30 cellular contexts compared by ENCODE assay signal in the genomic region with DNA sequence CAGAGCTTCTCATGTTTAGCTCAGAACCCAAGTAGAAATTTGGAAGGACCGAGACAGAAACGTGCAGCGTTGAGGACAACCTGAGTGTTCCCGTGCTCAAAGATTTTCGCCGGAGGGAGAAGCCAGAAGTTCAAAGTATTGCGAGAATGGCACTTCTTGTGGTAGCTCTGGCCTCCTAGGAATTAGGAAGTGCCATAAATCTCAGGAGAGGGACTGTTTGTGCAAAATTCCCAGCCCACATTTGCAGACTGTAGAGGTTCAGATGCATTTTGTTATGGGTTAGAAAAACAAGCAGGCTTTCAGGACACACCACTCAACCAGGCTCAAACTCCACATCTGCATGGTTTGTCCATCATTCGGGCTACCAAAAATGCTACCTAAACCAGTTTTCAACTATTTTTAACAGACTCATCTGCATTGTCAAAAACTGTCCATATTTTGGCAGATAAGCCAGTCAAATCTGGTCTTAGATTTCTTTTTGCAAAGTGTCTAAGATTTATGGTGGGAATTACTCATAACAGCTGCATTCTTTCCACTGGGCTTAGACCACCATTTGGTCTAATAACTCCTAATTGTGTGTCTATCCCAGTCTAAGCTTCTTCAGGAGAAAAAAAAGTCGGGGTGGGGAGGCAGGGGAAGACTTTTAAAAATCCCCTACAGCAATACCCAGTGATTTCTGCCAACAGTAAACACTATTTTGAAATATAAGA.
A peak's percentile ranks its signal among the peaks of the same experiment; 100 is the strongest.
DNase-seq lines count a peak whose midpoint lies in the region; ATAC-seq, FAIRE-seq and TF ChIP-seq lines count a peak whose summit lies in the region.
"Had no signal": no experiment of that assay in that cellular context is flagged by ENCODE, and none has a peak within 500 bp of the region (broad histone marks: within the 10 kb centered on the region; RNA-seq: fewer than 3 reads in every experiment).

No MANE protein-coding gene starts in this region.

- peak overlapping the region in 1 of 2 experiments; percentile 21 for H3K18ac ChIP-seq in mesenchymal stem cell (ENCODE audit: low read depth in 1 of 2, low read length in 2 of 2)

- H4K91ac ChIP-seq in mesenchymal stem cell (ENCODE audit: low read length), result no peak overlapping the region

- H3K14ac ChIP-seq in mesenchymal stem cell (ENCODE audit: low read length in 2 of 2), result no peak overlapping the region

- H3K27ac ChIP-seq in astrocyte (ENCODE audit: low read depth, low read length), result no peak overlapping the region
- no peak overlapping the region for H3K27ac ChIP-seq in mesenchymal stem cell (ENCODE audit: low read length, poor library complexity, severe bottlenecking)
- peak overlapping the region; percentile 43 for H3K27ac ChIP-seq in smooth muscle cell (ENCODE audit: low read depth)
- H3K27ac ChIP-seq: C4-2B, gastrocnemius medialis, upper lobe of right lung had no signal

- H3K9me3 ChIP-seq in astrocyte (ENCODE audit: insufficient read depth, low read depth, low read length) (no peaks in the 10 kb centered on the region), mesenchymal stem cell (ENCODE audit: control insufficient read depth, low read length) (no peaks in the 10 kb centered on the region), smooth muscle cell (replicated peaks; ENCODE audit: low read depth) (no peaks in the 10 kb centered on the region)
- H3K9me3 ChIP-seq: gastrocnemius medialis, left lung, upper lobe of right lung had no signal

- H2AFZ ChIP-seq in astrocyte (ENCODE audit: low read depth, low read length), result no peak overlapping the region
- H2AFZ ChIP-seq in mesenchymal stem cell (ENCODE audit: low read depth, low read length), result no peak overlapping the region
- peak overlapping the region; percentile 50 for H2AFZ ChIP-seq in smooth muscle cell (ENCODE audit: low read depth)

- no peak for TF ChIP-seq CTCF in astrocyte (IDR thresholded peaks at IDR 0.05; ENCODE audit: insufficient read depth, low read depth, low read length)
- no peak for TF ChIP-seq CTCF in smooth muscle cell (IDR thresholded peaks at IDR 0.05; ENCODE audit: borderline replicate concordance, insufficient read depth, poor library complexity, severe bottlenecking)

- no peak overlapping the region for H2AK5ac ChIP-seq in mesenchymal stem cell (ENCODE audit: low read length, severe bottlenecking)

- H3K4me1 ChIP-seq in astrocyte (ENCODE audit: insufficient read depth, low read length), result no peaks in the 10 kb centered on the region
- H3K4me1 ChIP-seq in mesenchymal stem cell (ENCODE audit: control insufficient read depth, insufficient read depth, low read depth, low read length), result no peaks in the 10 kb centered on the region
- H3K4me1 ChIP-seq in smooth muscle cell (ENCODE audit: low read depth), result peaks cover 7% of the 10 kb centered on the region
- H3K4me1 ChIP-seq: upper lobe of right lung had no signal

- H3K79me2 ChIP-seq in astrocyte (ENCODE audit: insufficient read depth, low read length) (no peaks in the 10 kb centered on the region), smooth muscle cell (ENCODE audit: low read depth) (no peaks in the 10 kb centered on the region)

- no peaks in the 10 kb centered on the region for H3K36me3 ChIP-seq in astrocyte (ENCODE audit: insufficient read depth, low read length)
- H3K36me3 ChIP-seq in mesenchymal stem cell (ENCODE audit: control insufficient read depth in 1 of 2, insufficient read depth in 2 of 2, low read depth in 1 of 2, low read length in 2 of 2), result no peaks in the 10 kb centered on the region
- H3K36me3 ChIP-seq in smooth muscle cell (ENCODE audit: low read depth), result no peaks in the 10 kb centered on the region
- H3K36me3 ChIP-seq: gastrocnemius medialis, left lung, upper lobe of right lung had no signal

- no peaks in the 10 kb centered on the region for H4K20me1 ChIP-seq in astrocyte (ENCODE audit: insufficient read depth, low read length)
- H4K20me1 ChIP-seq in smooth muscle cell (ENCODE audit: low read depth), result no peaks in the 10 kb centered on the region

- H3K9me3 Mint-ChIP-seq in astrocyte (ENCODE audit: unreplicated experiment), result no peaks in the 10 kb centered on the region
- no peaks in the 10 kb centered on the region for H3K9me3 Mint-ChIP-seq in natural killer cell treated with Interleukin-12 subunit alpha and Interleukin-12 subunit beta and Interleukin-15 and Interleukin-18, amount 100 ng/mL, for 72 hours
- H3K9me3 Mint-ChIP-seq: activated B cell treated with CpG ODN at 0.5 μM for 24 hours, brain, immature natural killer cell, T-cell had no signal

- H3K27me3 ChIP-seq in astrocyte (ENCODE audit: insufficient read depth, low read length) (no peaks in the 10 kb centered on the region), mesenchymal stem cell (ENCODE audit: control insufficient read depth in 1 of 2, insufficient read depth in 1 of 2, low read length in 2 of 2) (no peaks in the 10 kb centered on the region), smooth muscle cell (ENCODE audit: low read depth) (no peaks in the 10 kb centered on the region)
- H3K27me3 ChIP-seq: gastrocnemius medialis, left lung, upper lobe of right lung had no signal

- H3K4me2 ChIP-seq in astrocyte (ENCODE audit: low read length) (no peak overlapping the region), mesenchymal stem cell (ENCODE audit: low read length, poor library complexity, severe bottlenecking) (no peak overlapping the region), smooth muscle cell (peak overlapping the region; percentile 54)

- H3F3A ChIP-seq in smooth muscle cell (ENCODE audit: low read depth), result no peaks in the 10 kb centered on the region

- ATAC-seq in natural killer cell treated with Interleukin-12 subunit alpha and Interleukin-12 subunit beta and Interleukin-15 and Interleukin-18, amount 100 ng/mL, for 72 hours, result no peak
- ATAC-seq in HG02759 (IDR thresholded peaks at IDR 0.05; ENCODE audit: unreplicated experiment), result no peak
- ATAC-seq: esophagus mucosa, gastrocnemius medialis, left lung, T-cell, upper lobe of right lung had no signal

- no peak overlapping the region for H2BK15ac ChIP-seq in mesenchymal stem cell (ENCODE audit: low read depth, poor library complexity, severe bottlenecking)

- FAIRE-seq in HTR-8/SVneo (lab: Jason Lieb, UNC) (no peak), astrocyte (lab: Jason Lieb, UNC) (no peak)
- FAIRE-seq: G401.6, RCC 7860 had no signal

- no peak overlapping the region for H3K27ac Mint-ChIP-seq in astrocyte (ENCODE audit: unreplicated experiment)
- H3K27ac Mint-ChIP-seq in natural killer cell treated with Interleukin-12 subunit alpha and Interleukin-12 subunit beta and Interleukin-15 and Interleukin-18, amount 100 ng/mL, for 72 hours, result no peak overlapping the region
- H3K27ac Mint-ChIP-seq: activated B cell treated with CpG ODN at 0.5 μM for 24 hours, immature natural killer cell, T-cell had no signal

- H3K36me3 Mint-ChIP-seq in astrocyte (ENCODE audit: low read depth, unreplicated experiment), result no peaks in the 10 kb centered on the region
- peaks cover 9% of the 10 kb centered on the region for H3K36me3 Mint-ChIP-seq in natural killer cell treated with Interleukin-12 subunit alpha and Interleukin-12 subunit beta and Interleukin-15 and Interleukin-18, amount 100 ng/mL, for 72 hours
- H3K36me3 Mint-ChIP-seq: brain had no signal

- WGBS in mesenchymal stem cell, result 21% methylated on average over 8 of the region's 9 CpGs
- WGBS in smooth muscle cell (ENCODE audit: low lambda C conversion rate), result 36% methylated on average over 9 of the region's 9 CpGs

- H3K9ac ChIP-seq in astrocyte (ENCODE audit: low read length) (no peak overlapping the region), mesenchymal stem cell (ENCODE audit: low read length) (no peak overlapping the region), smooth muscle cell (ENCODE audit: low read depth) (no peak overlapping the region)

- H3K4me3 ChIP-seq in astrocyte (ENCODE audit: insufficient read depth, low read depth, low read length), result no peak overlapping the region
- H3K4me3 ChIP-seq in mesenchymal stem cell (ENCODE audit: insufficient read depth in 1 of 2, low read depth in 1 of 2, low read length in 2 of 2), result no peak overlapping the region
- H3K4me3 ChIP-seq in smooth muscle cell, result no peak overlapping the region
- H3K4me3 ChIP-seq: gastrocnemius medialis, left lung, upper lobe of right lung had no signal

- no peaks in the 10 kb centered on the region for H3K79me1 ChIP-seq in mesenchymal stem cell (replicated peaks; ENCODE audit: low read length, poor library complexity, severe bottlenecking)

- no peak overlapping the region for H4K8ac ChIP-seq in mesenchymal stem cell (ENCODE audit: low read length)

- no peak overlapping the region for H2BK5ac ChIP-seq in mesenchymal stem cell (ENCODE audit: low read depth, low read length, poor library complexity, severe bottlenecking)

- no peak overlapping the region for H3K4ac ChIP-seq in mesenchymal stem cell (ENCODE audit: low read depth in 1 of 2, low read length in 2 of 2)

- DNase-seq in HTR-8/SVneo (ENCODE audit: insufficient read length, low spot score) (peak; percentile 27), astrocyte (ENCODE audit: low read depth) (peak; percentile 8), mesenchymal stem cell (peak; percentile 67), smooth muscle cell (lab: John Stamatoyannopoulos, UW; ENCODE audit: unreplicated experiment) (no peak), iPS-NIHi11 (ENCODE audit: low spot score) (no peak), RKO (ENCODE audit: low spot score) (no peak)
- no peak for DNase-seq in natural killer cell treated with Interleukin-12 subunit alpha and Interleukin-12 subunit beta and Interleukin-15 and Interleukin-18, amount 100 ng/mL, for 72 hours (ENCODE audit: low spot score)
- DNase-seq: activated B cell treated with CpG ODN at 0.5 μM for 24 hours; activated CD4-positive, alpha-beta T cell treated with anti-CD3 and anti-CD28 coated beads, Interleukin-2, amount 50 U/mL, for 1 hour; activated gamma-delta T cell; activated T-cell treated with anti-CD3 and anti-CD28 coated beads, Interleukin-2, amount 50 U/mL, for 1 hour; COR-L47; gastrocnemius medialis; hypothalamus; immature natural killer cell; Karpas-422; left lung; mesendoderm; NCI-H1436 treated with DMSO at 0.1 percent for 48 hours; NCI-H2081 treated with DMSO at 0.1 percent for 48 hours; NCI-H345; stimulated activated naive CD4-positive, alpha-beta T cell; T-cell; upper lobe of right lung had no signal

- H2BK12ac ChIP-seq in mesenchymal stem cell (ENCODE audit: low read length in 2 of 2), result no peak overlapping the region

- no peak overlapping the region for H3K23ac ChIP-seq in mesenchymal stem cell (ENCODE audit: low read length in 2 of 2)

- H3K27me3 Mint-ChIP-seq in astrocyte (ENCODE audit: low read depth, unreplicated experiment), result no peaks in the 10 kb centered on the region
- H3K27me3 Mint-ChIP-seq in natural killer cell treated with Interleukin-12 subunit alpha and Interleukin-12 subunit beta and Interleukin-15 and Interleukin-18, amount 100 ng/mL, for 72 hours, result no peaks in the 10 kb centered on the region
- H3K27me3 Mint-ChIP-seq: activated B cell treated with CpG ODN at 0.5 μM for 24 hours, brain, T-cell had no signal

- peaks cover 17% of the 10 kb centered on the region for H3K4me1 Mint-ChIP-seq in astrocyte (ENCODE audit: low read depth, unreplicated experiment)
- H3K4me1 Mint-ChIP-seq in natural killer cell treated with Interleukin-12 subunit alpha and Interleukin-12 subunit beta and Interleukin-15 and Interleukin-18, amount 100 ng/mL, for 72 hours (ENCODE audit: low read depth in 2 of 2), result peaks cover 0 to 6% of the 10 kb centered on the region in 2 donors

- no peak overlapping the region for H3K4me3 Mint-ChIP-seq in astrocyte (ENCODE audit: unreplicated experiment)
- H3K4me3 Mint-ChIP-seq in natural killer cell treated with Interleukin-12 subunit alpha and Interleukin-12 subunit beta and Interleukin-15 and Interleukin-18, amount 100 ng/mL, for 72 hours, result no peak overlapping the region
- H3K4me3 Mint-ChIP-seq: activated B cell treated with CpG ODN at 0.5 μM for 24 hours, brain, immature natural killer cell, T-cell had no signal

- no peak overlapping the region for H2BK120ac ChIP-seq in mesenchymal stem cell (ENCODE audit: low read depth, low read length)

Comparison
In these comparisons a context has a peak if more than half of its experiments do, and no peak if none do; other contexts are left out.
1. DNase-seq: peak in HTR-8/SVneo (single experiment), astrocyte (single experiment) and mesenchymal stem cell (single experiment); none in smooth muscle cell (single experiment), natural killer cell treated with Interleukin-12 subunit alpha and Interleukin-12 subunit beta and Interleukin-15 and Interleukin-18, amount 100 ng/mL, for 72 hours (single experiment), iPS-NIHi11 (single experiment) and RKO (single experiment).